In the genomic region with DNA sequence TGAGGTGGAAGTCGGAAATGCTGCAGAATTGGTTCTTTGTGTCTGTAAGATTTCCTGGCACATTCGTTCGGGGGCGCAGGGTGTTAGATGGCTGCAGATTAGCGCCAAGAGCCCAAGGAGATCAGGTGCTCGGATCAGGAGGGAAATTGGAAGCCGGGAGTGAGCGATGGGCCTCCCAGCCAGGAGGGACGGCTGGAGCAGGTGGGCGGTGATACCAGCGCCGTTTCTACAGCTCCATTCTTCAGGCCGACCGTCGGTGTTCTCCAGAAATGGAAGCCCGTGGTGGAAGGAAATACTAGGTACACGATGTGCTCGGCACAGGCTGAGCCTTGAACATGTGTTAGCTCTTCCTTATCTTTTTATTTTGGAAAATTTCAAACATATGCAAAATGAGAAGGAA, we compare ENCODE assay signal across 1 cellular context.
TF ChIP-seq lines count a peak whose summit lies in the region.

No MANE protein-coding gene starts in this region.

TF ChIP-seq in HepG2, 621 proteins besides CTCF, POLR2A, EP300 and RAD21 (continued from another document):
- no peak for TF ChIP-seq DRAP1 (CRISPR knock-in tag; IDR thresholded peaks at IDR 0.05)
- no peak for TF ChIP-seq HNRNPUL1 (IDR thresholded peaks at IDR 0.05; ENCODE audit: low read depth, low read length)
- TF ChIP-seq, protein P1, sequence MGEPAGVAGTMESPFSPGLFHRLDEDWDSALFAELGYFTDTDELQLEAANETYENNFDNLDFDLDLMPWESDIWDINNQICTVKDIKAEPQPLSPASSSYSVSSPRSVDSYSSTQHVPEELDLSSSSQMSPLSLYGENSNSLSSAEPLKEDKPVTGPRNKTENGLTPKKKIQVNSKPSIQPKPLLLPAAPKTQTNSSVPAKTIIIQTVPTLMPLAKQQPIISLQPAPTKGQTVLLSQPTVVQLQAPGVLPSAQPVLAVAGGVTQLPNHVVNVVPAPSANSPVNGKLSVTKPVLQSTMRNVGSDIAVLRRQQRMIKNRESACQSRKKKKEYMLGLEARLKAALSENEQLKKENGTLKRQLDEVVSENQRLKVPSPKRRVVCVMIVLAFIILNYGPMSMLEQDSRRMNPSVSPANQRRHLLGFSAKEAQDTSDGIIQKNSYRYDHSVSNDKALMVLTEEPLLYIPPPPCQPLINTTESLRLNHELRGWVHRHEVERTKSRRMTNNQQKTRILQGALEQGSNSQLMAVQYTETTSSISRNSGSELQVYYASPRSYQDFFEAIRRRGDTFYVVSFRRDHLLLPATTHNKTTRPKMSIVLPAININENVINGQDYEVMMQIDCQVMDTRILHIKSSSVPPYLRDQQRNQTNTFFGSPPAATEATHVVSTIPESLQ (CRISPR knock-in tag; conservative IDR thresholded peaks at IDR 0.05): no peak
- TF ChIP-seq ZSCAN25 (CRISPR knock-in tag; IDR thresholded peaks at IDR 0.05): no peak
- TF ChIP-seq ZNF382 (CRISPR knock-in tag; IDR thresholded peaks at IDR 0.05; ENCODE audit: borderline replicate concordance): no peak
- TF ChIP-seq SYNCRIP (IDR thresholded peaks at IDR 0.05; ENCODE audit: insufficient read depth, low read depth, low read length): no peak
